Comparison of ENCODE assay signal across 13 cellular contexts in genomic region chr6:43885399-43886066, GRCh38.
"Had no signal": no experiment of that assay in that cellular context is flagged by ENCODE, and none has a peak within 500 bp of the region (broad histone marks: within the 10 kb centered on the region; RNA-seq: fewer than 3 reads in every experiment).

No MANE protein-coding gene starts in this region.

- H3K27ac Mint-ChIP-seq: activated CD4-positive, alpha-beta memory T cell treated with anti-CD3 and anti-CD28 coated beads for 36 hours; activated T-cell treated with anti-CD3 and anti-CD28 coated beads, Interleukin-2, amount 50 U/mL, for 24 hours had no signal

- H3K9me3 ChIP-seq: gastrocnemius medialis, pancreas, stomach, testis had no signal

- H3K4me3 ChIP-seq: dorsolateral prefrontal cortex, gastrocnemius medialis, pancreas, stomach, testis had no signal

- H3K27ac ChIP-seq: dorsolateral prefrontal cortex, gastrocnemius medialis, pancreas, testis had no signal

- H3K36me3 Mint-ChIP-seq: activated CD4-positive, alpha-beta memory T cell treated with anti-CD3 and anti-CD28 coated beads for 36 hours had no signal

- H3K9me3 Mint-ChIP-seq: activated CD4-positive, alpha-beta memory T cell treated with anti-CD3 and anti-CD28 coated beads for 36 hours; activated T-cell treated with anti-CD3 and anti-CD28 coated beads, Interleukin-2, amount 50 U/mL, for 24 hours; neural crest cell had no signal

- H3K4me1 ChIP-seq: testis had no signal

- H3K27me3 ChIP-seq: gastrocnemius medialis, pancreas, testis had no signal

- ATAC-seq: gastrocnemius medialis, left colon had no signal

- DNase-seq: activated CD4-positive, alpha-beta memory T cell treated with anti-CD3 and anti-CD28 coated beads for 36 hours; activated naive CD4-positive, alpha-beta T cell treated with anti-CD3 and anti-CD28 coated beads, Interleukin-2, amount 50 U/mL, for 16 hours; activated T-cell treated with anti-CD3 and anti-CD28 coated beads, Interleukin-2, amount 50 U/mL, for 24 hours; gastrocnemius medialis; left colon; midbrain; stimulated activated CD4-positive, alpha-beta T cell treated with anti-CD3 and anti-CD28 coated beads, Interleukin-1b, Interleukin-23, amount 100 ng/mL, for 48 hours; stomach; T-helper 9 cell; testis had no signal

- H3K4me3 Mint-ChIP-seq: activated CD4-positive, alpha-beta memory T cell treated with anti-CD3 and anti-CD28 coated beads for 36 hours; activated T-cell treated with anti-CD3 and anti-CD28 coated beads, Interleukin-2, amount 50 U/mL, for 24 hours; neural crest cell had no signal

- H3K36me3 ChIP-seq: gastrocnemius medialis, pancreas, stomach had no signal
